In genomic region chr2:133447303-133447702, GRCh38 we compare ENCODE assay signal across 32 cellular contexts.
"Had no signal": no experiment of that assay in that cellular context is flagged by ENCODE, and none has a peak within 500 bp of the region (broad histone marks: within the 10 kb centered on the region; RNA-seq: fewer than 3 reads in every experiment).

No MANE protein-coding gene starts in this region.

- H3K4me3 ChIP-seq: MG63 had no signal

- H3K27me3 ChIP-seq: MG63 had no signal

- H3K9me3 ChIP-seq: MG63 had no signal

- H3K9ac ChIP-seq: KMS-11 had no signal

- H3K36me3 ChIP-seq: MG63 had no signal

- H3K4me2 ChIP-seq: KMS-11 had no signal

- DNase-seq: Karpas-422, MG63, MM.1S, MV-4-11, NCI-H1048, NCI-H1092, NCI-H1092 treated with DMSO at 0.1 percent for 48 hours, NCI-H1105, NCI-H1105 treated with DMSO at 0.1 percent for 48 hours, NCI-H1417 treated with DMSO at 0.1 percent for 48 hours, NCI-H1436, NCI-H1436 treated with DMSO at 0.1 percent for 48 hours, NCI-H146, NCI-H1694, NCI-H1694 treated with DMSO at 0.1 percent for 48 hours, NCI-H187, NCI-H187 treated with DMSO at 0.1 percent for 48 hours, NCI-H1930, NCI-H2029, NCI-H2029 treated with DMSO at 0.1 percent for 48 hours, NCI-H2081, NCI-H2081 treated with DMSO at 0.1 percent for 48 hours, NCI-H2107, NCI-H2171, NCI-H2171 treated with DMSO at 0.1 percent for 48 hours, NCI-H2227 treated with DMSO at 0.1 percent for 48 hours, NCI-H226, NCI-H345, NCI-H446, NCI-H446 treated with DMSO at 0.1 percent for 48 hours, NCI-H510A had no signal

- H3K27ac ChIP-seq: KMS-11 had no signal
